In the genomic region with DNA sequence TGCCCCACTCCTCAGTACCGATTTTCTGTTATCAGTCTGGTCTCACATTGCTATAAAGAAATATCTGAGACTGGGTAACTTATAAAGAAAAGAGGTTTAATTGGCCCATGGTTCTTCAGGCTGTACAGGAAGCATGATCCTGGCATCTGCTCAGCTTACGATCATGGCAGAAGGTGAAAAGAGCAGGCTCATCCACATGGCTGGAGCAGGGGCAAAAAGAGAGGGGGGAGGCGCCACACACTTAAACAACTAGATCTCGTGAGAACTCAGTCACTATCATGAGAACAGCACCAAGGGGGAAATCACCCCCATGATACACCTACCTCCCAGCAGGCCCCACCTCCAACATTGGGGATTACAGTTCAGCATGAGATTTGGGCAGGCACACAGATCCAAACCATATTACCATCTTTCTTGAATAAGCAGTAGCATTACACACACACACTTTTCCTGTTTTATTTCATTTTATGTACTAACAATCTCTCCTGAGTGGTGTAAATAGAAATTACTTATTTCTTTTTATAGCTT, we compare ENCODE assay signal across 25 cellular contexts.
"Had no signal": no experiment of that assay in that cellular context is flagged by ENCODE, and none has a peak within 500 bp of the region (broad histone marks: within the 10 kb centered on the region; RNA-seq: fewer than 3 reads in every experiment).

No MANE protein-coding gene starts in this region.

- H3K27ac Mint-ChIP-seq: activated CD4-positive, alpha-beta memory T cell treated with anti-CD3 and anti-CD28 coated beads for 36 hours; activated naive CD4-positive, alpha-beta T cell treated with anti-CD3 and anti-CD28 coated beads for 36 hours; nephron progenitor cell; T-helper 1 cell treated with Interleukin-12 subunit alpha and Interleukin-12 subunit beta and Interleukin-4 antibody, amounts not matched to agents 30 μg/mL and 1 μg/mL, for 36 hours had no signal

- H3K36me3 ChIP-seq: brain microvascular endothelial cell, thyroid gland had no signal

- H3K4me3 ChIP-seq: mucosa of descending colon, spleen, thyroid gland had no signal

- H3K4me3 Mint-ChIP-seq: activated CD4-positive, alpha-beta memory T cell treated with anti-CD3 and anti-CD28 coated beads for 36 hours; activated naive CD4-positive, alpha-beta T cell treated with anti-CD3 and anti-CD28 coated beads for 36 hours; nephron progenitor cell; stimulated activated naive CD8-positive, alpha-beta T cell treated with anti-CD3 and anti-CD28 coated beads, Interleukin-15, Interleukin-2, amounts not matched to agents 100 ng/mL and 50 ng/mL, for 24 hours; T-helper 1 cell treated with Interleukin-12 subunit alpha and Interleukin-12 subunit beta and Interleukin-4 antibody, amounts not matched to agents 30 μg/mL and 1 μg/mL, for 36 hours had no signal

- H3K27ac ChIP-seq: brain microvascular endothelial cell, spleen, thyroid gland had no signal

- ATAC-seq: esophagus mucosa, mucosa of descending colon had no signal

- H3K27me3 ChIP-seq: brain microvascular endothelial cell, spleen, thyroid gland had no signal

- H3K9me3 ChIP-seq: mucosa of descending colon, thyroid gland had no signal

- H3K27me3 Mint-ChIP-seq: activated CD4-positive, alpha-beta memory T cell treated with anti-CD3 and anti-CD28 coated beads for 36 hours; stimulated activated naive CD8-positive, alpha-beta T cell treated with anti-CD3 and anti-CD28 coated beads, Interleukin-15, Interleukin-2, amounts not matched to agents 100 ng/mL and 50 ng/mL, for 24 hours had no signal

- H3K4me1 Mint-ChIP-seq: nephron progenitor cell had no signal

- FAIRE-seq: colon, endothelial cell of umbilical vein had no signal

- H3K9me3 Mint-ChIP-seq: stimulated activated naive CD8-positive, alpha-beta T cell treated with anti-CD3 and anti-CD28 coated beads, Interleukin-15, Interleukin-2, amounts not matched to agents 100 ng/mL and 50 ng/mL, for 24 hours had no signal

- DNase-seq: activated CD4-positive, alpha-beta memory T cell treated with anti-CD3 and anti-CD28 coated beads for 36 hours; activated CD4-positive, alpha-beta T cell treated with anti-CD3 and anti-CD28 coated beads for 48 hours; activated naive CD4-positive, alpha-beta T cell treated with anti-CD3 and anti-CD28 coated beads for 36 hours; activated T-cell treated with anti-CD3 and anti-CD28 coated beads, Interleukin-2, amount 50 U/mL, for 48 hours; aorta; brain microvascular endothelial cell; central memory CD4-positive, alpha-beta T cell; effector memory CD4-positive, alpha-beta T cell; foreskin melanocyte; hypothalamus; left ventricle myocardium superior; mucosa of descending colon; nephron progenitor cell; nucleus accumbens; posterior cingulate gyrus; spleen; stimulated activated CD4-positive, alpha-beta T cell treated with anti-CD3 and anti-CD28 coated beads, Interleukin-4, amount 100 ng/mL, for 24 hours; substantia nigra; T1000; thyroid gland had no signal
